ENCODE assay signal across 8 cellular contexts in the genomic region with DNA sequence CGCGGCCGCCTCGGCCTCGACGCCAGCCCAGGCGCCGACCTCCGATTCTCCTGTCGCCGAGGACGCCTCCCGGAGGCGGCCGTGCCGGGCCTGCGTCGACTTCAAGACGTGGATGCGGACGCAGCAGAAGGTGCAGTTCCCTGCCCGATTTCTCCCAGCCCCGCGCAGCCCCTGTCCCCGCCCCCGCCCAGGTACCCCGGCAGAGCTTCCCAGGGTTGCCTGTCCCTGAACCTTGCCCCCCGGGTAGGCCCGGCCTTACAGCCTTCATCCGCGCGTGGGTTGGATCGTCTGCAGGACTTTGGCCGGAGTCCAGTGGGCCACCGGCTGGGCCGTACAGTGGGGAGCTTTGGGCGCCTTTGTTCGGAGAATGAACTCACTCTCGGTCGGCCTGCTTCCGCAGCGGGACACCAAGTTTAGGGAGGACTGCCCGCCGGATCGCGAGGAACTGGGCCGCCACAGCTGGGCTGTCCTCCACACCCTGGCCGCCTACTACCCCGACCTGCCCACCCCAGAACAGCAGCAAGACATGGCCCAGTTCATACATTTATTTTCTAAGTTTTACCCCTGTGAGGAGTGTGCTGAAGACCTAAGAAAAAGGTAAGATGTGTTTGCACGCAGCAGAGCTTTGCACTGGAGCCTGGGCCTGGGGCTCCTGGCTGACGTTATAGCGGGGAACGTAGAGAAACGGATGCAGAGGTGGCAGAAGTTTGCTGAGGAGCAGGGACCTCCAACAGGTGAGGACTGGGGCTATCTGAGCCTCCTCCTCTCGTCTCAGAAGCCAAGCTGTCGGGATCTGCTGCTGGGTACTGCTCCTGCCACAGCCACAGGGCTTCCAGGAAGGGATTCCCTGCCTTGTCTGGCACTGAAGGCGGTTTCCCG. TPM values are rescaled to one million over a fixed set of nuclear protein-coding genes. Genes with fewer than 3 reads are reported as not detected.
A peak's percentile ranks its signal among the peaks of the same experiment; 100 is the strongest.
DNase-seq lines count a peak whose midpoint lies in the region; ATAC-seq, FAIRE-seq and TF ChIP-seq lines count a peak whose summit lies in the region.

No MANE protein-coding gene starts in this region.

- H3K4me1 ChIP-seq in neuronal stem cell (ENCODE audit: control insufficient read depth in 2 of 2, insufficient read depth in 1 of 2, low read depth in 1 of 2, low read length in 2 of 2), result peaks cover 17 to 34% of the 10 kb centered on the region in 2 donors

- CTCF ChIA-PET in RWPE1 (lab: Yijun Ruan, JAX), result interaction anchor here (0.6 to 1.6 kb wide), 3 partner anchors 8 to 228 kb away, joined by 3 to 4 read pairs (median 3); no protein-coding TSS in a partner anchor

- peak overlapping the region; percentile 93 for H3K23ac ChIP-seq in neuronal stem cell (ENCODE audit: low read depth, low read length, poor library complexity)

- no CpG with 5 or more reads among the region's 58 CpGs for WGBS in neuronal stem cell (ENCODE audit: extremely low coverage in 2 of 2, insufficient read length in 2 of 2, insufficient replicate concordance in 1 of 2), 2 donors

- no peak overlapping the region for H4K8ac ChIP-seq in neuronal stem cell (ENCODE audit: low read depth, low read length)

- no peak for FAIRE-seq in HTR-8/SVneo (lab: Jason Lieb, UNC)

- peak overlapping the region; percentile 55 for H2BK15ac ChIP-seq in neuronal stem cell (ENCODE audit: low read length)

- no peak overlapping the region for H4K91ac ChIP-seq in neuronal stem cell (ENCODE audit: low read depth, low read length, poor library complexity)

- POLR2A ChIA-PET in RWPE1 (lab: Yijun Ruan, JAX; ENCODE audit: low non-redundant PET), result interaction anchor here (0.6 to 0.7 kb wide), 3 partner anchors 19 to 221 kb away, joined by 3 read pairs; no protein-coding TSS in a partner anchor

- DNase-seq in RWPE1 (ENCODE audit: low spot score) (no peak), erythroblast (lab: John Stamatoyannopoulos, UW) (no peak), neuronal stem cell (ENCODE audit: low spot score) (no peak), germinal center (ENCODE audit: low spot score) (no peak), HTR-8/SVneo (ENCODE audit: insufficient read length, low spot score) (no peak)

- peak overlapping the region; percentile 47 for H2BK5ac ChIP-seq in neuronal stem cell (ENCODE audit: low read length)

- peaks cover 9 to 46% (median 21%) of the 10 kb centered on the region in 3 experiments for H3K27me3 ChIP-seq in neuronal stem cell (ENCODE audit: control insufficient read depth in 3 of 3, insufficient read depth in 3 of 3, low read depth in 1 of 3, low read length in 3 of 3)

- peak overlapping the region; percentile 86 for H3K9ac ChIP-seq in neuronal stem cell (ENCODE audit: low read depth, low read length, poor library complexity)

- H3K14ac ChIP-seq in neuronal stem cell (ENCODE audit: low read length), result no peak overlapping the region

- peak overlapping the region; percentile 94 for H3K4ac ChIP-seq in neuronal stem cell (ENCODE audit: low read length)

- peak overlapping the region; percentile 98 for H2AK5ac ChIP-seq in neuronal stem cell (ENCODE audit: low read depth, low read length)

- peak overlapping the region; percentile 99 for H2AFZ ChIP-seq in neuronal stem cell (ENCODE audit: low read length)

- H3K79me1 ChIP-seq in neuronal stem cell (ENCODE audit: low read depth, low read length), result peaks cover 13% of the 10 kb centered on the region

- no peaks in the 10 kb centered on the region for H3K9me3 ChIP-seq in neuronal stem cell (replicated peaks in 1 of 2; ENCODE audit: control insufficient read depth in 2 of 2, insufficient read depth in 1 of 2, low read depth in 1 of 2, low read length in 2 of 2)

- peak overlapping the region; percentile 87 to 93 for H3K4me3 ChIP-seq in neuronal stem cell (ENCODE audit: low read length in 2 of 2)

- H2BK12ac ChIP-seq in neuronal stem cell (ENCODE audit: low read length), result peak overlapping the region; percentile 18

- TF ChIP-seq POLR2A in erythroblast (IDR thresholded peaks at IDR 0.05; ENCODE audit: low read length), result peak; percentile 39

- peak overlapping the region; percentile 97 for H3K18ac ChIP-seq in neuronal stem cell (ENCODE audit: low read length)

- ATAC-seq in GM21619 (IDR thresholded peaks at IDR 0.05; ENCODE audit: unreplicated experiment), result peak; percentile 12
- ATAC-seq in HG03378 (IDR thresholded peaks at IDR 0.05; ENCODE audit: unreplicated experiment), result no peak

- peak overlapping the region; percentile 76 for H3K4me2 ChIP-seq in neuronal stem cell (ENCODE audit: insufficient read depth, low read length, poor library complexity, severe bottlenecking)

- peak overlapping the region; percentile 35 for H2BK120ac ChIP-seq in neuronal stem cell (ENCODE audit: low read depth, low read length)

- H3K36me3 ChIP-seq in neuronal stem cell (replicated peaks in 1 of 2; ENCODE audit: control insufficient read depth in 2 of 2, insufficient read depth in 2 of 2, low read length in 2 of 2), result peaks cover 22 to 24% of the 10 kb centered on the region in 2 donors

- H3K27ac ChIP-seq in C4-2B (peak overlapping the region; percentile 90), RWPE1 (peak overlapping the region; percentile 73), neuronal stem cell (replicated peaks; ENCODE audit: low read length) (peak overlapping the region; percentile 60)

- no peak for TF ChIP-seq CTCF in C4-2B (conservative IDR thresholded peaks at IDR 0.05)
- TF ChIP-seq CTCF in RWPE1 (conservative IDR thresholded peaks at IDR 0.05; ENCODE audit: low read depth), result no peak

RNA-seq across cellular contexts. Expression of a gene that starts 0.6 kb away (rescaled TPM):
- polyA plus RNA-seq in neuronal stem cell (2013, experiment 1 of 2), result 32.3 TPM
- 33.5 TPM for polyA plus RNA-seq in neuronal stem cell (2013, experiment 2 of 2)

RNA-seq across cellular contexts. Expression of a gene that starts 3.3 kb away (rescaled TPM):
- polyA plus RNA-seq in neuronal stem cell (2013, experiment 1 of 2), result 0.14 TPM
- 0.08 TPM for polyA plus RNA-seq in neuronal stem cell (2013, experiment 2 of 2)

RNA-seq across cellular contexts. Expression of a gene that starts 5.2 kb away (rescaled TPM):
- polyA plus RNA-seq in neuronal stem cell (2013, experiment 1 of 2), result 17.3 TPM
- 17.9 TPM for polyA plus RNA-seq in neuronal stem cell (2013, experiment 2 of 2)

RNA-seq across cellular contexts. Expression of a gene that starts 12.7 kb away (rescaled TPM):
- polyA plus RNA-seq in neuronal stem cell (2013, experiment 1 of 2), result 20.3 TPM
- 19.7 TPM for polyA plus RNA-seq in neuronal stem cell (2013, experiment 2 of 2)

RNA-seq across cellular contexts. Expression of a gene that starts 17.9 kb away (rescaled TPM):
- not detected for polyA plus RNA-seq in neuronal stem cell (2013, experiment 1 of 2)
- polyA plus RNA-seq in neuronal stem cell (2013, experiment 2 of 2), result not detected
